Comparison of ENCODE assay signal across 8 cellular contexts in genomic region chr6:144285798-144286502, GRCh38. TPM values are rescaled to one million over a fixed set of nuclear protein-coding genes. Genes with fewer than 3 reads are reported as not detected.
DNase-seq lines count a peak whose midpoint lies in the region; ATAC-seq and TF ChIP-seq lines count a peak whose summit lies in the region.

No MANE protein-coding gene starts in this region.

- H3K27me3 Mint-ChIP-seq in activated naive CD4-positive, alpha-beta T cell treated with anti-CD3 and anti-CD28 coated beads, Interleukin-2, amount 10 ng/mL, durations not matched to agents 7 days and 5 days: peaks cover 64% of the 10 kb centered on the region
- peaks cover 7% of the 10 kb centered on the region for H3K27me3 Mint-ChIP-seq in neural progenitor cell (ENCODE audit: insufficient read depth, low read depth)

- peaks cover 47% of the 10 kb centered on the region for H3K79me2 ChIP-seq in neural progenitor cell (ENCODE audit: low read depth)

- H3K4me3 ChIP-seq in Peyer's patch: peak overlapping the region; percentile 70 to 94 (median 73)
- H3K4me3 ChIP-seq in neural progenitor cell: peak overlapping the region; percentile 92

- peaks cover 12% of the 10 kb centered on the region for H4K20me1 ChIP-seq in neural progenitor cell (ENCODE audit: low read depth)

- TF ChIP-seq POLR2A in Peyer's patch (IDR thresholded peaks at IDR 0.05): peak in 1 of 2 donors; percentile 7

- peak overlapping the region; percentile 95 for H3K4me2 ChIP-seq in neural progenitor cell

- H3K36me3 ChIP-seq in Peyer's patch: no peaks in the 10 kb centered on the region
- H3K36me3 ChIP-seq in neural progenitor cell: no peaks in the 10 kb centered on the region

- H3K9me3 ChIP-seq in Peyer's patch: no peaks in the 10 kb centered on the region
- H3K9me3 ChIP-seq in neural progenitor cell (ENCODE audit: low read depth): no peaks in the 10 kb centered on the region

- H3K4me3 Mint-ChIP-seq in activated naive CD4-positive, alpha-beta T cell treated with anti-CD3 and anti-CD28 coated beads, Interleukin-2, amount 10 ng/mL, durations not matched to agents 7 days and 5 days: peak overlapping the region; percentile 83
- H3K4me3 Mint-ChIP-seq in neural progenitor cell: peak overlapping the region; percentile 100

- H3K4me1 ChIP-seq in Peyer's patch (peaks cover 0 to 8% (median 0%) of the 10 kb centered on the region in 4 donors), neural progenitor cell (peaks cover 13% of the 10 kb centered on the region)

- peaks cover 31% of the 10 kb centered on the region for H3F3A ChIP-seq in neural progenitor cell (ENCODE audit: low read depth)

- H3K27ac Mint-ChIP-seq in activated naive CD4-positive, alpha-beta T cell treated with anti-CD3 and anti-CD28 coated beads, Interleukin-2, amount 10 ng/mL, durations not matched to agents 7 days and 5 days: peak overlapping the region; percentile 71
- peak overlapping the region; percentile 96 for H3K27ac Mint-ChIP-seq in neural progenitor cell

- peak; percentile 62 for DNase-seq in GM13976 (ENCODE audit: low spot score)
- peak; percentile 41 to 75 (median 73) for DNase-seq in Peyer's patch
- peak; percentile 52 for DNase-seq in activated naive CD4-positive, alpha-beta T cell treated with anti-CD3 and anti-CD28 coated beads, Interleukin-2, amount 10 ng/mL, durations not matched to agents 7 days and 5 days
- peak; percentile 27 for DNase-seq in globus pallidus (ENCODE audit: low spot score)
- peak; percentile 71 for DNase-seq in neural progenitor cell (ENCODE audit: low spot score)
- DNase-seq in NCI-H1092 (lab: John Stamatoyannopoulos, UW): no peak

- H3K4me1 Mint-ChIP-seq in activated naive CD4-positive, alpha-beta T cell treated with anti-CD3 and anti-CD28 coated beads, Interleukin-2, amount 10 ng/mL, durations not matched to agents 7 days and 5 days: peaks cover 28% of the 10 kb centered on the region
- H3K4me1 Mint-ChIP-seq in neural progenitor cell: peaks cover 18% of the 10 kb centered on the region

- in situ Hi-C loops in GM13976 (cut with MboI; ENCODE audit: low sequenced_read_pairs, unreplicated experiment): no loop called here

- TF ChIP-seq CTCF in GM13976 (IDR thresholded peaks at IDR 0.05; ENCODE audit: borderline replicate concordance, control extremely low read depth, extremely low read depth, insufficient read depth, missing control alignments) (no peak), Peyer's patch (IDR thresholded peaks at IDR 0.05) (no peak), neural progenitor cell (IDR thresholded peaks at IDR 0.05) (no peak)

- H3K27ac ChIP-seq in Peyer's patch: peak overlapping the region; percentile 71 to 97 (median 80)
- peak overlapping the region; percentile 98 for H3K27ac ChIP-seq in neural progenitor cell

- no peaks in the 10 kb centered on the region for H3K9me3 Mint-ChIP-seq in activated naive CD4-positive, alpha-beta T cell treated with anti-CD3 and anti-CD28 coated beads, Interleukin-2, amount 10 ng/mL, durations not matched to agents 7 days and 5 days
- no peaks in the 10 kb centered on the region for H3K9me3 Mint-ChIP-seq in neural progenitor cell

- H3K27me3 ChIP-seq in Peyer's patch (no peaks in the 10 kb centered on the region), neural progenitor cell (peaks cover 6% of the 10 kb centered on the region)

- H3K9ac ChIP-seq in neural progenitor cell: peak overlapping the region; percentile 78

- H3K36me3 Mint-ChIP-seq in activated naive CD4-positive, alpha-beta T cell treated with anti-CD3 and anti-CD28 coated beads, Interleukin-2, amount 10 ng/mL, durations not matched to agents 7 days and 5 days: no peaks in the 10 kb centered on the region
- H3K36me3 Mint-ChIP-seq in neural progenitor cell: peaks cover 7% of the 10 kb centered on the region

- CTCF ChIA-PET in activated naive CD4-positive, alpha-beta T cell treated with anti-CD3 and anti-CD28 coated beads, Interleukin-2, amount 10 ng/mL, durations not matched to agents 7 days and 5 days (lab: Charles Lee): interaction anchor here (0.7 to 1.4 kb wide), 3 partner anchors 20 to 196 kb away, joined by 3 to 7 read pairs (median 4); no protein-coding TSS in a partner anchor

- peak overlapping the region; percentile 97 for H2AFZ ChIP-seq in neural progenitor cell (replicated peaks)

- ATAC-seq in HG02759 (IDR thresholded peaks at IDR 0.05; ENCODE audit: unreplicated experiment) (peak; percentile 39), GM18870 (IDR thresholded peaks at IDR 0.05; ENCODE audit: unreplicated experiment) (no peak)

RNA-seq across cellular contexts. Expression of gene UTRN, which starts 0.8 kb away (rescaled TPM):
- 100 to 1,000 TPM in 2 of 4 donors, 10 to 100 TPM in 2; 61.1 to 579 (median 115) TPM for total RNA-seq in Peyer's patch
- 44.3 and 60.9 TPM in 2 replicates for total RNA-seq in neural progenitor cell (ENCODE audit: low replicate concordance)
